ENCODE assay signal across 18 cellular contexts in the genomic region with DNA sequence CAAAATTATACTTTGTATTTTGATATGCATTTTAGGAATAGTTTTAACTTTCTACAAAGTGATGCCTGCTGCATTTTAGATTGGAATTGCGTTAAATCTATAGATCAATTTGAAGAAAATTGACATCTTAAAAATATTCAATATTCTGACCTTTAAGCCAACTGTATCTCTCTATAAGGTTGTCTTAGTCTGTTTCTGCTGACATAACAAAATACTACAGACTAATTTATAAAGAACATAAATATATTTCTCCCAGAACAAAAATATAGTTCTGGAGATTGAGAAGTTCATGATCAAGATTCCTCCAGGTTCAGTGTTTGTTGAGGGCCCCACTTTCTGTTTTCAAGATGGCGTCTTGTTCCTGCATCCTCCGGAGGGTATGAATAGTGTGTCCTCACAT.
DNase-seq lines count a peak whose midpoint lies in the region; ATAC-seq, FAIRE-seq and TF ChIP-seq lines count a peak whose summit lies in the region.
"Had no signal": no experiment of that assay in that cellular context is flagged by ENCODE, and none has a peak within 500 bp of the region (broad histone marks: within the 10 kb centered on the region; RNA-seq: fewer than 3 reads in every experiment).

No MANE protein-coding gene starts in this region.

- H3K9me1 ChIP-seq in IMR-90 (ENCODE audit: insufficient read depth, low read length), result no peaks in the 10 kb centered on the region

- intact Hi-C loops in HepG2 (cut with micrococcal nuclease; ENCODE audit: unreplicated experiment) (no loop called here), right lobe of liver (cut with DNase I) (no loop called here), IMR-90 (cut with micrococcal nuclease) (no loop called here)

- H3K4me3 ChIP-seq in HepG2 (replicated peaks in 1 of 3; ENCODE audit: insufficient read depth in 1 of 3, low read depth in 2 of 3, low read length in 3 of 3) (no peak overlapping the region), right lobe of liver (no peak overlapping the region), IMR-90 (ENCODE audit: insufficient read depth, low read depth, low read length) (no peak overlapping the region), H1 (ENCODE audit: extremely low read depth in 1 of 4, insufficient read depth in 2 of 4, low read depth in 3 of 4, low read length in 4 of 4) (no peak overlapping the region)
- H3K4me3 ChIP-seq: BLaER1 treated with 17β-estradiol and CSF1 and Interleukin-3, amounts not matched to agents 10 nM and 100 nM had no signal

- H3K4me2 ChIP-seq in HepG2 (ENCODE audit: low read depth, low read length), result no peak overlapping the region
- H3K4me2 ChIP-seq in IMR-90 (ENCODE audit: low read depth, low read length), result no peak overlapping the region
- no peak overlapping the region for H3K4me2 ChIP-seq in H1 (ENCODE audit: insufficient read depth in 1 of 2, low read depth in 2 of 2, low read length in 2 of 2)
- H3K4me2 ChIP-seq: BLaER1 treated with 17β-estradiol and CSF1 and Interleukin-3, amounts not matched to agents 10 nM and 100 nM had no signal

- H2BK20ac ChIP-seq in IMR-90 (ENCODE audit: low read depth, low read length) (no peak overlapping the region), H1 (ENCODE audit: low read length) (no peak overlapping the region)

- TF ChIP-seq RAD21 in HepG2 (CRISPR knock-in tag; IDR thresholded peaks at IDR 0.05) (no peak), IMR-90 (IDR thresholded peaks at IDR 0.05; ENCODE audit: low read length) (no peak), H1 (IDR thresholded peaks at IDR 0.05 in 1 of 2, conservative IDR thresholded peaks at IDR 0.05 in 1 of 2; ENCODE audit: low read depth in 2 of 2, low read length in 2 of 2) (no peak)

- dilution Hi-C loops in IMR-90 (cut with HindIII; ENCODE audit: low sequenced_read_pairs, unreplicated experiment), result no loop called here

- H3K4me1 ChIP-seq in HepG2 (ENCODE audit: insufficient read depth, low read length) (no peaks in the 10 kb centered on the region), right lobe of liver (no peaks in the 10 kb centered on the region), IMR-90 (ENCODE audit: control insufficient read depth, insufficient read depth, low read length) (no peaks in the 10 kb centered on the region), H1 (replicated peaks in 1 of 4; ENCODE audit: control insufficient read depth in 3 of 4, insufficient read depth in 4 of 4, low read length in 3 of 4) (no peaks in the 10 kb centered on the region)
- H3K4me1 ChIP-seq: BLaER1 treated with 17β-estradiol and CSF1 and Interleukin-3, amounts not matched to agents 10 nM and 100 nM; Caco-2 had no signal

- TF ChIP-seq EP300 in HepG2 (IDR thresholded peaks at IDR 0.05; ENCODE audit: low read depth in 2 of 2, low read length in 2 of 2) (no peak), HepG2 (CRISPR knock-in tag; IDR thresholded peaks at IDR 0.05; ENCODE audit: borderline replicate concordance) (no peak), H1 (IDR thresholded peaks at IDR 0.05; ENCODE audit: borderline replicate concordance in 1 of 2, low read depth in 2 of 2, low read length in 2 of 2) (no peak)

- H4K91ac ChIP-seq in IMR-90 (ENCODE audit: insufficient read depth, low read depth, low read length), result no peak overlapping the region
- no peak overlapping the region for H4K91ac ChIP-seq in H1 (replicated peaks; ENCODE audit: insufficient read length, low read length)

- no peak overlapping the region for H2BK120ac ChIP-seq in IMR-90 (ENCODE audit: low read depth, low read length)
- H2BK120ac ChIP-seq in H1 (replicated peaks; ENCODE audit: low read depth, low read length), result no peak overlapping the region

- no peak overlapping the region for H3K56ac ChIP-seq in IMR-90 (ENCODE audit: extremely low read depth, insufficient read depth, low read length)
- no peak overlapping the region for H3K56ac ChIP-seq in H1 (replicated peaks; ENCODE audit: insufficient read length, low read depth, low read length)

- H2BK5ac ChIP-seq in IMR-90 (ENCODE audit: low read depth, low read length, poor library complexity, severe bottlenecking), result no peak overlapping the region
- H2BK5ac ChIP-seq in H1 (ENCODE audit: low read depth, low read length), result no peak overlapping the region

- H3K27ac ChIP-seq in HepG2 (ENCODE audit: extremely low read length, insufficient read depth, low read length), result no peak overlapping the region
- H3K27ac ChIP-seq in right lobe of liver, result no peak overlapping the region
- no peak overlapping the region for H3K27ac ChIP-seq in IMR-90 (ENCODE audit: insufficient read depth, low read length)
- no peak overlapping the region for H3K27ac ChIP-seq in H1 (ENCODE audit: low read depth, low read length)
- H3K27ac ChIP-seq: 22Rv1; BLaER1 treated with 17β-estradiol and CSF1 and Interleukin-3, amounts not matched to agents 10 nM and 100 nM; C4-2B had no signal

- TF ChIP-seq POLR2A in HepG2 (IDR thresholded peaks at IDR 0.05; ENCODE audit: insufficient read depth in 1 of 2, low read depth in 2 of 2, low read length in 2 of 2) (no peak), right lobe of liver (IDR thresholded peaks at IDR 0.05) (no peak), IMR-90 (IDR thresholded peaks at IDR 0.05; ENCODE audit: low read depth, low read length) (no peak), H1 (IDR thresholded peaks at IDR 0.05; ENCODE audit: control extremely low read depth in 1 of 2, low read depth in 2 of 2, low read length in 2 of 2) (no peak)

- CTCF ChIA-PET in HepG2 (lab: Yijun Ruan, JAX; ENCODE audit: low intra/inter-chr PET ratio, low total read pairs) (no interaction called here), IMR-90 (lab: Yijun Ruan, JAX) (no interaction called here), H1 (lab: Charles Lee; ENCODE audit: partially characterized antibody) (no interaction called here)

- DNase-seq in HepG2 (ENCODE audit: low spot score), result no peak
- DNase-seq in right lobe of liver, result no peak
- DNase-seq in IMR-90, result no peak
- no peak for DNase-seq in H1 (ENCODE audit: low read depth in 1 of 2, low spot score in 2 of 2)
- no peak for DNase-seq in ACHN
- DNase-seq in GM19239 (ENCODE audit: insufficient read length, low spot score), result no peak
- DNase-seq: AML-193; Caco-2; Calu3; CD4-positive, alpha-beta T cell; CD8-positive, alpha-beta T cell; DMS79 treated with DMSO at 0.1 percent for 48 hours; GF-D8 had no signal

- H3K23me2 ChIP-seq in H1 (ENCODE audit: low read depth, low read length), result no peaks in the 10 kb centered on the region

- H4K20me1 ChIP-seq in HepG2 (ENCODE audit: insufficient read depth, low read length) (no peaks in the 10 kb centered on the region), IMR-90 (ENCODE audit: insufficient read depth, low read length) (no peaks in the 10 kb centered on the region), H1 (replicated peaks in 1 of 2; ENCODE audit: control insufficient read depth in 1 of 2, insufficient read depth in 2 of 2, low read length in 2 of 2) (no peaks in the 10 kb centered on the region)
- H4K20me1 ChIP-seq: BLaER1 treated with 17β-estradiol and CSF1 and Interleukin-3, amounts not matched to agents 10 nM and 100 nM had no signal

- H2BK15ac ChIP-seq in IMR-90 (ENCODE audit: low read depth, low read length) (no peak overlapping the region), H1 (ENCODE audit: low read length) (no peak overlapping the region)

- H3K4ac ChIP-seq in IMR-90 (ENCODE audit: low read depth, low read length), result no peak overlapping the region
- no peak overlapping the region for H3K4ac ChIP-seq in H1 (replicated peaks; ENCODE audit: insufficient read length, low read depth, low read length)

- H3K27me3 ChIP-seq in HepG2 (ENCODE audit: control insufficient read depth in 1 of 2, insufficient read depth in 2 of 2, low read length in 2 of 2) (no peaks in the 10 kb centered on the region), right lobe of liver (no peaks in the 10 kb centered on the region), IMR-90 (ENCODE audit: control insufficient read depth, insufficient read depth, low read length) (no peaks in the 10 kb centered on the region), H1 (replicated peaks in 1 of 4; ENCODE audit: control insufficient read depth in 3 of 4, extremely low read depth in 1 of 4, insufficient read depth in 3 of 4, low read length in 3 of 4) (no peaks in the 10 kb centered on the region)
- H3K27me3 ChIP-seq: BLaER1 treated with 17β-estradiol and CSF1 and Interleukin-3, amounts not matched to agents 10 nM and 100 nM had no signal

- ATAC-seq in HepG2, result no peak
- no peak for ATAC-seq in right lobe of liver
- ATAC-seq in IMR-90 (ENCODE audit: low read depth), result no peak
- ATAC-seq: CD8-positive, alpha-beta T cell had no signal

- no peak overlapping the region for H2AK9ac ChIP-seq in IMR-90 (replicated peaks; ENCODE audit: low read depth, low read length, poor library complexity)

- in situ Hi-C loops in HepG2 (cut with HindIII; ENCODE audit: extremely low pct_ligation_motif_present, low pct_unique_long_range_greater_than_20kb) (no loop called here), IMR-90 (cut with MboI; ENCODE audit: low sequenced_read_pairs) (no loop called here), ACHN (cut with HindIII; ENCODE audit: low pct_ligation_motif_present, low pct_unique_long_range_greater_than_20kb, low sequenced_read_pairs) (no loop called here)

- H4K5ac ChIP-seq in IMR-90 (ENCODE audit: low read depth, low read length) (no peak overlapping the region), H1 (ENCODE audit: insufficient read length, low read depth, low read length) (no peak overlapping the region)

- H2BK12ac ChIP-seq in H1 (ENCODE audit: low read depth, low read length), result no peak overlapping the region

- H3K14ac ChIP-seq in IMR-90 (replicated peaks; ENCODE audit: low read depth, low read length) (no peak overlapping the region), H1 (ENCODE audit: insufficient read length) (no peak overlapping the region)

- H3K9ac ChIP-seq in HepG2 (ENCODE audit: insufficient read depth, low read depth, low read length), result no peak overlapping the region
- no peak overlapping the region for H3K9ac ChIP-seq in IMR-90 (ENCODE audit: low read depth, low read length)
- no peak overlapping the region for H3K9ac ChIP-seq in H1 (replicated peaks in 1 of 4; ENCODE audit: extremely low read depth in 1 of 4, low read depth in 3 of 4, low read length in 3 of 4)
- H3K9ac ChIP-seq: BLaER1 treated with 17β-estradiol and CSF1 and Interleukin-3, amounts not matched to agents 10 nM and 100 nM had no signal

- no peak overlapping the region for H3K23ac ChIP-seq in IMR-90 (ENCODE audit: low read depth, low read length)
- H3K23ac ChIP-seq in H1 (ENCODE audit: insufficient read length), result no peak overlapping the region

- H2AK5ac ChIP-seq in IMR-90 (ENCODE audit: low read depth, low read length), result no peak overlapping the region
- H2AK5ac ChIP-seq in H1 (ENCODE audit: low read depth, low read length), result no peak overlapping the region

- H2AFZ ChIP-seq in HepG2 (ENCODE audit: low read length) (no peak overlapping the region), IMR-90 (replicated peaks; ENCODE audit: low read length, poor library complexity) (no peak overlapping the region), H1 (ENCODE audit: low read length) (no peak overlapping the region)

- H3K79me2 ChIP-seq in HepG2 (ENCODE audit: insufficient read depth, low read length) (no peaks in the 10 kb centered on the region), H1 (ENCODE audit: control insufficient read depth in 1 of 2, insufficient read depth in 2 of 2, low read length in 2 of 2) (no peaks in the 10 kb centered on the region)

- no peaks in the 10 kb centered on the region for H3K36me3 ChIP-seq in HepG2 (replicated peaks in 1 of 2; ENCODE audit: control insufficient read depth in 1 of 2, insufficient read depth in 2 of 2, low read length in 2 of 2)
- no peaks in the 10 kb centered on the region for H3K36me3 ChIP-seq in right lobe of liver
- H3K36me3 ChIP-seq in IMR-90 (ENCODE audit: control insufficient read depth, insufficient read depth, low read length), result no peaks in the 10 kb centered on the region
- no peaks in the 10 kb centered on the region for H3K36me3 ChIP-seq in H1 (ENCODE audit: control insufficient read depth in 2 of 4, insufficient read depth in 4 of 4, low read length in 3 of 4)
- H3K36me3 ChIP-seq: BLaER1 treated with 17β-estradiol and CSF1 and Interleukin-3, amounts not matched to agents 10 nM and 100 nM had no signal

- H3K79me1 ChIP-seq in IMR-90 (ENCODE audit: low read depth in 1 of 2, low read length in 2 of 2), result no peaks in the 10 kb centered on the region
- H3K79me1 ChIP-seq in H1 (ENCODE audit: low read depth, low read length), result no peaks in the 10 kb centered on the region

- no peak overlapping the region for H3K18ac ChIP-seq in IMR-90 (ENCODE audit: low read depth, low read length)
- no peak overlapping the region for H3K18ac ChIP-seq in H1 (ENCODE audit: extremely low read depth, low read length)

- TF ChIP-seq CTCF in HepG2 (CRISPR knock-in tag; IDR thresholded peaks at IDR 0.05) (no peak), right lobe of liver (IDR thresholded peaks at IDR 0.05) (no peak), IMR-90 (conservative IDR thresholded peaks at IDR 0.05; ENCODE audit: low read depth, low read length) (no peak), H1 (IDR thresholded peaks at IDR 0.05; ENCODE audit: control extremely low read depth in 1 of 3, insufficient read depth in 1 of 3, low read depth in 1 of 3, low read length in 3 of 3) (no peak)

- WGBS in HepG2 (ENCODE audit: low lambda C conversion rate), result 41% methylated on average over 3 of the region's 3 CpGs
- WGBS in right lobe of liver (ENCODE audit: insufficient coverage, low coverage, low lambda C conversion rate, missing lambda C conversion rate), result 69% methylated on average over 3 of the region's 3 CpGs
- WGBS in IMR-90 (ENCODE audit: extremely low coverage in 2 of 2, insufficient read length in 1 of 2), 2 experiments, result no CpG with 5 or more reads among the region's 3 CpGs
- 92% methylated on average over 3 of the region's 3 CpGs; no CpG with 5 or more reads in 1 of the 2 experiments for WGBS in H1 (ENCODE audit: extremely low coverage in 1 of 2, insufficient coverage in 1 of 2, insufficient read length in 1 of 2, insufficient replicate concordance in 2 of 2, low coverage in 1 of 2, low lambda C conversion rate in 2 of 2, missing lambda C conversion rate in 1 of 2), 2 experiments

- POLR2A ChIA-PET in HepG2 (lab: Yijun Ruan, JAX) (no interaction called here), IMR-90 (lab: Charles Lee; ENCODE audit: unreplicated experiment) (no interaction called here), H1 (lab: Charles Lee; ENCODE audit: partially characterized antibody) (no interaction called here)

- BruUV-seq in HepG2 (replicated peaks; lab: Mats Ljungman, UMichigan) (no TSS peak), IMR-90 (replicated peaks; lab: Mats Ljungman, UMichigan) (no TSS peak)

- H4K8ac ChIP-seq in IMR-90 (ENCODE audit: low read depth in 2 of 2, low read length in 2 of 2) (no peak overlapping the region), H1 (ENCODE audit: extremely low read depth, insufficient read depth, low read length) (no peak overlapping the region)

- H3K9me3 ChIP-seq in HepG2 (ENCODE audit: low read length) (peaks cover 8% of the 10 kb centered on the region; the same call in 1 of the 2 replicates), right lobe of liver (no peaks in the 10 kb centered on the region), IMR-90 (ENCODE audit: control insufficient read depth, insufficient read depth, low read length) (no peaks in the 10 kb centered on the region), H1 (ENCODE audit: insufficient read depth in 2 of 2, low read depth in 1 of 2, low read length in 1 of 2) (no peaks in the 10 kb centered on the region)
- H3K9me3 ChIP-seq: BLaER1 treated with 17β-estradiol and CSF1 and Interleukin-3, amounts not matched to agents 10 nM and 100 nM; Caco-2 had no signal

- FAIRE-seq in HepG2 (lab: Jason Lieb, UNC) (no peak), H1 (lab: Jason Lieb, UNC) (no peak), GM19239 (lab: Jason Lieb, UNC) (no peak)
- FAIRE-seq: D721Med, GM12891 had no signal

Comparison
In these comparisons a context has a peak if more than half of its experiments do, and no peak if none do; other contexts are left out.
1. Of the 41 proteins assayed by ChIP-seq in both HepG2 and H1: peak only in HepG2: none; only in H1: none; in both: MAFK; in neither: 40.